Comparison of ENCODE assay signal across 1 cellular context in the genomic region with DNA sequence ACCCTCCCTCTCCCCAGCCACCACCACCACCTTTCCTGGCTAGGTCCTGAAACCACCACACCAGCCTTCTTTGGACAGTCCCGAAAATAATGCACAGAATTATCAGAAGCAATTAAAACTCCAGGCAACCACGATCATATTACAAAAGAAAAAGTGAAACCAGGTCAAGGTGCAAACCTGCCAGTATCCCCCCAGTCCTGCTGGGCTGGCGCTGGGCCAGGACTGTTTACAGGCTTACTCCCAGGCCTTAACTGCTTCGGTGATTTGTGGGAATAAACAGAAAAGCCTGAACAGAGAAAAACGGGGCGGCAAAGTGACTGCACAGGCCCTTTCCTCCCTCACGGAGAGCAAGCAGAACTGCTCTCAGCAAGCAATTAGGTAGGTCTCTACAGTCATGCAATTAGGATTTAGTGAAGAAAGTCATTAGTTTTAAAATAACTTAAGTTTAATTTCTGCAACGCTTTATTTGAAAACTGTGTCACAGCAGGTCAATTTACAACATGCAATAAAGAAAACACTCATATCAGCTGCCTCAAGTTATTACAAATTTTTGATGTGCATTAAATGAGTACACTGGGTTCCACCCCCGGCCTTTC.
TF ChIP-seq lines count a peak whose summit lies in the region.

No MANE protein-coding gene starts in this region.

TF ChIP-seq in HepG2, 621 proteins besides CTCF, POLR2A, EP300 and RAD21 (continued from another document and continues in another):
- TF ChIP-seq ZNF781 (CRISPR knock-in tag; IDR thresholded peaks at IDR 0.05; ENCODE audit: borderline replicate concordance, not compliant biosample characterization) (no peak), ESRRA (CRISPR knock-in tag; IDR thresholded peaks at IDR 0.05; ENCODE audit: low read depth) (no peak), TAF15 (IDR thresholded peaks at IDR 0.05; ENCODE audit: low read depth, low read length, poor library complexity, severe bottlenecking) (no peak), ZNF546 (CRISPR knock-in tag; conservative IDR thresholded peaks at IDR 0.05) (no peak), KDM5B (CRISPR knock-in tag; IDR thresholded peaks at IDR 0.05; ENCODE audit: borderline replicate concordance) (no peak), SRSF4 (IDR thresholded peaks at IDR 0.05; ENCODE audit: low read depth, low read length, poor library complexity, severe bottlenecking) (no peak), ZNF30 (CRISPR knock-in tag; IDR thresholded peaks at IDR 0.05) (no peak), DPF2 (CRISPR knock-in tag; IDR thresholded peaks at IDR 0.05; ENCODE audit: borderline replicate concordance, low read depth) (no peak), MIXL1 (CRISPR knock-in tag; IDR thresholded peaks at IDR 0.05) (no peak), ARID5B (CRISPR knock-in tag; IDR thresholded peaks at IDR 0.05) (peak; percentile 7; the same call in 1 of the 2 replicates), SNAPC2 (CRISPR knock-in tag; IDR thresholded peaks at IDR 0.05) (no peak), ZNF629 (CRISPR knock-in tag; conservative IDR thresholded peaks at IDR 0.05) (no peak), POLR2AphosphoS2 (IDR thresholded peaks at IDR 0.05; ENCODE audit: low read depth, low read length) (no peak), REL (CRISPR knock-in tag; conservative IDR thresholded peaks at IDR 0.05) (no peak), HNF4A (CRISPR knock-in tag; IDR thresholded peaks at IDR 0.05) (peak; percentile 47), CREM (IDR thresholded peaks at IDR 0.05) (no peak), CREM (CRISPR knock-in tag; IDR thresholded peaks at IDR 0.05) (no peak), ZFP90 (CRISPR knock-in tag; IDR thresholded peaks at IDR 0.05; ENCODE audit: borderline replicate concordance) (no peak), ZNF354B (CRISPR knock-in tag; IDR thresholded peaks at IDR 0.05) (no peak), ZNF382 (CRISPR knock-in tag; IDR thresholded peaks at IDR 0.05; ENCODE audit: borderline replicate concordance) (no peak), SALL2 (CRISPR knock-in tag; IDR thresholded peaks at IDR 0.05) (no peak), EED (CRISPR knock-in tag; IDR thresholded peaks at IDR 0.05) (no peak), NCOA2 (CRISPR knock-in tag; IDR thresholded peaks at IDR 0.05) (no peak), MXD3 (CRISPR knock-in tag; IDR thresholded peaks at IDR 0.05) (no peak), SIX4 (CRISPR knock-in tag; IDR thresholded peaks at IDR 0.05) (peak; percentile 88), MAFG (CRISPR knock-in tag; IDR thresholded peaks at IDR 0.05) (no peak), TRIM24 (CRISPR knock-in tag; IDR thresholded peaks at IDR 0.05) (no peak), NFIB (CRISPR knock-in tag; IDR thresholded peaks at IDR 0.05; ENCODE audit: borderline replicate concordance) (no peak), HOXA7 (CRISPR knock-in tag; IDR thresholded peaks at IDR 0.05) (no peak), ZBTB25 (CRISPR knock-in tag; IDR thresholded peaks at IDR 0.05) (no peak), SOX5 (CRISPR knock-in tag; IDR thresholded peaks at IDR 0.05; ENCODE audit: borderline replicate concordance) (peak; percentile 26; the same call in 1 of the 2 replicates), SP1 (IDR thresholded peaks at IDR 0.05) (no peak), SP1 (CRISPR knock-in tag; IDR thresholded peaks at IDR 0.05) (no peak), THRA (CRISPR knock-in tag; IDR thresholded peaks at IDR 0.05; ENCODE audit: borderline replicate concordance) (peak; percentile 34; the same call in 1 of the 2 replicates), FLYWCH1 (CRISPR knock-in tag; IDR thresholded peaks at IDR 0.05) (no peak), SAP130 (CRISPR knock-in tag; IDR thresholded peaks at IDR 0.05; ENCODE audit: low read depth) (0 out of 2 replicates have a peak, but pooled peaks have one; percentile 6), ZNF329 (CRISPR knock-in tag; IDR thresholded peaks at IDR 0.05; ENCODE audit: low read depth) (no peak), ZNF207 (IDR thresholded peaks at IDR 0.05; ENCODE audit: borderline replicate concordance) (no peak), ZZZ3 (CRISPR knock-in tag; IDR thresholded peaks at IDR 0.05; ENCODE audit: borderline replicate concordance) (no peak), ZNF501 (CRISPR knock-in tag; IDR thresholded peaks at IDR 0.05) (peak; percentile 17; the same call in 1 of the 2 replicates), ZNF704 (CRISPR knock-in tag; IDR thresholded peaks at IDR 0.05; ENCODE audit: borderline replicate concordance) (no peak), CHCHD3 (CRISPR knock-in tag; IDR thresholded peaks at IDR 0.05) (no peak), IRF2 (CRISPR knock-in tag; IDR thresholded peaks at IDR 0.05) (0 out of 2 replicates have a peak, but pooled peaks have one; percentile 14), KAT2B (IDR thresholded peaks at IDR 0.05; ENCODE audit: borderline replicate concordance, low read depth, low read length) (no peak), GATAD1 (CRISPR knock-in tag; IDR thresholded peaks at IDR 0.05) (0 out of 2 replicates have a peak, but pooled peaks have one; percentile 13), RFXANK (CRISPR knock-in tag; IDR thresholded peaks at IDR 0.05) (no peak), XRCC5 (optimal IDR thresholded peaks at IDR 0.05; ENCODE audit: low read length) (peak; percentile 75), ZFP37 (CRISPR knock-in tag; IDR thresholded peaks at IDR 0.05; ENCODE audit: borderline replicate concordance) (no peak), ZNF256 (CRISPR knock-in tag; conservative IDR thresholded peaks at IDR 0.05) (no peak), ZNF746 (CRISPR knock-in tag; IDR thresholded peaks at IDR 0.05) (no peak)
- TF ChIP-seq, protein P1, sequence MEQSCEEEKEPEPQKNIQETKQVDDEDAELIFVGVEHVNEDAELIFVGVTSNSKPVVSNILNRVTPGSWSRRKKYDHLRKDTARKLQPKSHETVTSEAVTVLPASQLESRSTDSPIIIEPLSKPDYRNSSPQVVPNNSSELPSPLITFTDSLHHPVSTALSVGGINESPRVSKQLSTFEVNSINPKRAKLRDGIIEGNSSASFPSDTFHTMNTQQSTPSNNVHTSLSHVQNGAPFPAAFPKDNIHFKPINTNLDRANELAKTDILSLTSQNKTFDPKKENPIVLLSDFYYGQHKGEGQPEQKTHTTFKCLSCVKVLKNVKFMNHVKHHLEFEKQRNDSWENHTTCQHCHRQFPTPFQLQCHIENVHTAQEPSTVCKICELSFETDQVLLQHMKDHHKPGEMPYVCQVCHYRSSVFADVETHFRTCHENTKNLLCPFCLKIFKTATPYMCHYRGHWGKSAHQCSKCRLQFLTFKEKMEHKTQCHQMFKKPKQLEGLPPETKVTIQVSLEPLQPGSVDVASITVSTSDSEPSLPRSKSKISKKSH (CRISPR knock-in tag; IDR thresholded peaks at IDR 0.05; ENCODE audit: borderline replicate concordance), result no peak
- TF ChIP-seq, protein P2, sequence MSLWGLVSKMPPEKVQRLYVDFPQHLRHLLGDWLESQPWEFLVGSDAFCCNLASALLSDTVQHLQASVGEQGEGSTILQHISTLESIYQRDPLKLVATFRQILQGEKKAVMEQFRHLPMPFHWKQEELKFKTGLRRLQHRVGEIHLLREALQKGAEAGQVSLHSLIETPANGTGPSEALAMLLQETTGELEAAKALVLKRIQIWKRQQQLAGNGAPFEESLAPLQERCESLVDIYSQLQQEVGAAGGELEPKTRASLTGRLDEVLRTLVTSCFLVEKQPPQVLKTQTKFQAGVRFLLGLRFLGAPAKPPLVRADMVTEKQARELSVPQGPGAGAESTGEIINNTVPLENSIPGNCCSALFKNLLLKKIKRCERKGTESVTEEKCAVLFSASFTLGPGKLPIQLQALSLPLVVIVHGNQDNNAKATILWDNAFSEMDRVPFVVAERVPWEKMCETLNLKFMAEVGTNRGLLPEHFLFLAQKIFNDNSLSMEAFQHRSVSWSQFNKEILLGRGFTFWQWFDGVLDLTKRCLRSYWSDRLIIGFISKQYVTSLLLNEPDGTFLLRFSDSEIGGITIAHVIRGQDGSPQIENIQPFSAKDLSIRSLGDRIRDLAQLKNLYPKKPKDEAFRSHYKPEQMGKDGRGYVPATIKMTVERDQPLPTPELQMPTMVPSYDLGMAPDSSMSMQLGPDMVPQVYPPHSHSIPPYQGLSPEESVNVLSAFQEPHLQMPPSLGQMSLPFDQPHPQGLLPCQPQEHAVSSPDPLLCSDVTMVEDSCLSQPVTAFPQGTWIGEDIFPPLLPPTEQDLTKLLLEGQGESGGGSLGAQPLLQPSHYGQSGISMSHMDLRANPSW (CRISPR knock-in tag; IDR thresholded peaks at IDR 0.05; ENCODE audit: borderline replicate concordance), result no peak
- TF ChIP-seq, protein P3, sequence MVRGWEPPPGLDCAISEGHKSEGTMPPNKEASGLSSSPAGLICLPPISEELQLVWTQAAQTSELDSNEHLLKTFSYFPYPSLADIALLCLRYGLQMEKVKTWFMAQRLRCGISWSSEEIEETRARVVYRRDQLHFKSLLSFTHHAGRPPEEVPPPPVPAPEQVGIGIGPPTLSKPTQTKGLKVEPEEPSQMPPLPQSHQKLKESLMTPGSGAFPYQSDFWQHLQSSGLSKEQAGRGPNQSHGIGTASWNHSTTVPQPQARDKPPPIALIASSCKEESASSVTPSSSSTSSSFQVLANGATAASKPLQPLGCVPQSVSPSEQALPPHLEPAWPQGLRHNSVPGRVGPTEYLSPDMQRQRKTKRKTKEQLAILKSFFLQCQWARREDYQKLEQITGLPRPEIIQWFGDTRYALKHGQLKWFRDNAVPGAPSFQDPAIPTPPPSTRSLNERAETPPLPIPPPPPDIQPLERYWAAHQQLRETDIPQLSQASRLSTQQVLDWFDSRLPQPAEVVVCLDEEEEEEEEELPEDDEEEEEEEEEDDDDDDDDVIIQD (CRISPR knock-in tag; IDR thresholded peaks at IDR 0.05; ENCODE audit: low read depth), result no peak
- TF ChIP-seq, protein P4, sequence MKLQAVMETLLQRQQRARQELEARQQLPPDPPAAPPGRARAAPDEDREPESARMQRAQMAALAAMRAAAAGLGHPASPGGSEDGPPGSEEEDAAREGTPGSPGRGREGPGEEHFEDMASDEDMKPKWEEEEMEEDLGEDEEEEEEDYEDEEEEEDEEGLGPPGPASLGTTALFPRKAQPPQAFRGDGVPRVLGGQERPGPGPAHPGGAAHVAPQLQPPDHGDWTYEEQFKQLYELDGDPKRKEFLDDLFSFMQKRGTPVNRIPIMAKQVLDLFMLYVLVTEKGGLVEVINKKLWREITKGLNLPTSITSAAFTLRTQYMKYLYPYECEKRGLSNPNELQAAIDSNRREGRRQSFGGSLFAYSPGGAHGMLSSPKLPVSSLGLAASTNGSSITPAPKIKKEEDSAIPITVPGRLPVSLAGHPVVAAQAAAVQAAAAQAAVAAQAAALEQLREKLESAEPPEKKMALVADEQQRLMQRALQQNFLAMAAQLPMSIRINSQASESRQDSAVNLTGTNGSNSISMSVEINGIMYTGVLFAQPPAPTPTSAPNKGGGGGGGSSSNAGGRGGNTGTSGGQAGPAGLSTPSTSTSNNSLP (IDR thresholded peaks at IDR 0.05; ENCODE audit: low read depth, low read length), result peak; percentile 50; the same call in 1 of the 2 replicates
